8 cellular contexts compared by ENCODE assay signal in genomic region chr22:50343541-50343935, GRCh38.
DNase-seq lines count a peak whose midpoint lies in the region; ATAC-seq and TF ChIP-seq lines count a peak whose summit lies in the region.

No MANE protein-coding gene starts in this region.

- no peak for ATAC-seq in HG02678 (IDR thresholded peaks at IDR 0.05; ENCODE audit: unreplicated experiment)

- H3K4me1 ChIP-seq in HUES48 (ENCODE audit: control insufficient read depth, insufficient read depth, low read length) (0 out of 2 replicates have a peak, but pooled peaks cover 2% of the 10 kb centered on the region), mucosa of rectum (ENCODE audit: control insufficient read depth in 2 of 2, insufficient read depth in 2 of 2, low read length in 2 of 2) (peaks cover 8 to 16% of the 10 kb centered on the region in 2 donors)

- H3K27ac ChIP-seq in 22Rv1 (peak overlapping the region; percentile 96), HUES48 (ENCODE audit: low read depth, low read length) (peak overlapping the region; percentile 75), caudate nucleus (ENCODE audit: low read depth, low read length) (peak overlapping the region; percentile 44), mucosa of rectum (ENCODE audit: low read depth in 2 of 2, low read length in 2 of 2) (peak overlapping the region; percentile 42 to 56)

- DNase-seq in caudate nucleus (lab: John Stamatoyannopoulos, UW) (no peak), KG1 (lab: John Stamatoyannopoulos, UW) (no peak), NCI-H187 treated with DMSO at 0.1 percent for 48 hours (lab: John Stamatoyannopoulos, UW) (no peak), activated gamma-delta T cell (lab: John Stamatoyannopoulos, UW) (no peak)

- no peaks in the 10 kb centered on the region for H3K36me3 ChIP-seq in HUES48 (ENCODE audit: control insufficient read depth, insufficient read depth, low read length)
- no peaks in the 10 kb centered on the region for H3K36me3 ChIP-seq in mucosa of rectum (ENCODE audit: control insufficient read depth in 2 of 2, insufficient read depth in 2 of 2, low read length in 2 of 2)

- H3K4me3 ChIP-seq in HUES48 (ENCODE audit: low read depth, low read length) (peak overlapping the region; percentile 88), mucosa of rectum (ENCODE audit: low read length in 2 of 2) (peak overlapping the region; percentile 68 to 71)

- H3K9me3 ChIP-seq in HUES48 (ENCODE audit: control insufficient read depth, insufficient read depth, low read length) (no peaks in the 10 kb centered on the region), mucosa of rectum (ENCODE audit: control insufficient read depth in 2 of 2, low read length in 2 of 2) (no peaks in the 10 kb centered on the region)

- no peak for TF ChIP-seq CTCF in 22Rv1 (IDR thresholded peaks at IDR 0.05)

- peak overlapping the region; percentile 65; the same call in 1 of the 2 replicates for H3K9ac ChIP-seq in HUES48 (ENCODE audit: low read depth, low read length)
- peak overlapping the region; percentile 68 to 85 for H3K9ac ChIP-seq in mucosa of rectum (ENCODE audit: low read depth in 1 of 2, low read length in 2 of 2)

- H3K27me3 ChIP-seq in HUES48 (ENCODE audit: control insufficient read depth, insufficient read depth, low read length) (no peaks in the 10 kb centered on the region), mucosa of rectum (ENCODE audit: control insufficient read depth in 2 of 2, insufficient read depth in 2 of 2, low read length in 2 of 2) (no peaks in the 10 kb centered on the region)

Comparison
In these comparisons a context has a peak if more than half of its experiments do, and no peak if none do; other contexts are left out.
1. H3K27ac ChIP-seq: peak in every context shown above with its lines; median percentile 96 in 22Rv1; 75 in HUES48; 49 in mucosa of rectum; 44 in caudate nucleus.